11 cellular contexts compared by ENCODE assay signal in the genomic region with DNA sequence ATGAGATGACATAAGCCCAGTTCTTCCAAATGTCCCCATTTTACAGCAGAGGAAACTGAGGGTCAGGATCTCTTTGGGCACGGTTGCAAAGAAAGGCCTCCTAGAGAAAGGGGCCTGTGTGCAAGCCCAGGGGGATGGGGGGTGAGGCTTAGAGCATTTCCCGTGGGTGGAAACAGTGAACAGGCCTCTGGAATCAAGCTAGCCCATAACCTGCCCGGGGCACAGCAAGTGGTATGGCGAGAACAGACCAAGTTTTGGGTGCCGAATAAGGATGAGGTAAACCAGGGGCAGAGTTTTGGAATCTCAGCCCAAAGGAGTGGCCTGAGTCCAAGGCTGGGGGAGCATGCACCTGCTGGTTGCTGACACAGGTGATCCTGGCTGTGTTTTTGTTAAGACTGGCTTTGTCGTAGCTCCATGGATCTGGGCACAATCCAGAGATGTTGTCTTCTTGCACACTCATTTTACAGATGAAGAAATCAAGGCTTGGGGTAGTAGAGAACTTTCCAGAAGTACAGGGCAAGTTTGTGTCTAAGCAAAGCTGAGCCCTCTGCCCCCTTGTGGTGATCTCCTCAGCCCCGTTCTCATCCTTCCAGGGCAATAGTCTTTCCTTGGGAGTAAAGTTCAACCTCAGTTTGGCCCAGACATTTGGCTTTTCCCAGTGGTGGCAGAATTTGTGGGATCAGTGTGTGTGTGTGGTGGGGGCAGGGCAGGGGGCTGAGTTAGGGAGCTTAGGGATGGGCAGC. TPM values are rescaled to one million over a fixed set of nuclear protein-coding genes. Genes with fewer than 3 reads are reported as not detected.
A peak's percentile ranks its signal among the peaks of the same experiment; 100 is the strongest.
DNase-seq lines count a peak whose midpoint lies in the region; ATAC-seq and TF ChIP-seq lines count a peak whose summit lies in the region.
"Had no signal": no experiment of that assay in that cellular context is flagged by ENCODE, and none has a peak within 500 bp of the region (broad histone marks: within the 10 kb centered on the region; RNA-seq: fewer than 3 reads in every experiment).

No MANE protein-coding gene starts in this region.

- H3K9ac ChIP-seq in MM.1S (ENCODE audit: low read length): no peak overlapping the region
- H3K9ac ChIP-seq: BLaER1 treated with 17β-estradiol and CSF1 and Interleukin-3, amounts not matched to agents 10 nM and 100 nM had no signal

- peaks cover 5% of the 10 kb centered on the region; the same call in 1 of the 2 replicates for H3K27me3 ChIP-seq in MM.1S (replicated peaks; ENCODE audit: insufficient read depth, low read length)
- H3K27me3 ChIP-seq: BLaER1 treated with 17β-estradiol and CSF1 and Interleukin-3, amounts not matched to agents 10 nM and 100 nM had no signal

- no peaks in the 10 kb centered on the region for H3K9me2 ChIP-seq in MM.1S (replicated peaks; ENCODE audit: insufficient read depth, low read length)

- H3K27ac ChIP-seq in MM.1S (ENCODE audit: low read length): no peak overlapping the region

- H3K4me3 Mint-ChIP-seq in progenitor cell of endocrine pancreas (ENCODE audit: low read depth) (no peak overlapping the region), T-cell (no peak overlapping the region)
- H3K4me3 Mint-ChIP-seq: stimulated activated naive CD8-positive, alpha-beta T cell treated with anti-CD3 and anti-CD28 coated beads, Interleukin-15, Interleukin-2, amounts not matched to agents 100 ng/mL and 50 ng/mL, for 24 hours had no signal

- H3K27ac Mint-ChIP-seq in progenitor cell of endocrine pancreas (no peak overlapping the region), T-cell (no peak overlapping the region)

- H3K27me3 Mint-ChIP-seq in progenitor cell of endocrine pancreas (peaks cover 6% of the 10 kb centered on the region), T-cell (no peaks in the 10 kb centered on the region)

- no peaks in the 10 kb centered on the region for H3K36me3 ChIP-seq in MM.1S (replicated peaks; ENCODE audit: insufficient read depth, low read length)
- H3K36me3 ChIP-seq: BLaER1 treated with 17β-estradiol and CSF1 and Interleukin-3, amounts not matched to agents 10 nM and 100 nM had no signal

- H3K79me2 ChIP-seq in MM.1S (ENCODE audit: low read length): no peaks in the 10 kb centered on the region

- H3K4me2 ChIP-seq in MM.1S (ENCODE audit: low read depth, low read length): no peak overlapping the region

- H3K4me1 Mint-ChIP-seq in progenitor cell of endocrine pancreas (ENCODE audit: low read depth) (peaks cover 5% of the 10 kb centered on the region), T-cell (peaks cover 11 to 15% (median 13%) of the 10 kb centered on the region in 3 donors)

- H2AFZ ChIP-seq in MM.1S (ENCODE audit: low read length): no peak overlapping the region

- ATAC-seq in T-cell (replicated peaks in 1 of 4) (no peak), sciatic nerve (no peak)

- TF ChIP-seq CTCF in MM.1S (IDR thresholded peaks at IDR 0.05; ENCODE audit: low read length) (peak; percentile 40), progenitor cell of endocrine pancreas (IDR thresholded peaks at IDR 0.05; ENCODE audit: unreplicated experiment) (peak; percentile 31)

- no peaks in the 10 kb centered on the region for H4K20me1 ChIP-seq in MM.1S (ENCODE audit: insufficient read depth, low read length)
- H4K20me1 ChIP-seq: BLaER1 treated with 17β-estradiol and CSF1 and Interleukin-3, amounts not matched to agents 10 nM and 100 nM had no signal

- CTCF ChIA-PET in T-cell (lab: Charles Lee): no interaction called here

- no peaks in the 10 kb centered on the region for H3K9me3 Mint-ChIP-seq in progenitor cell of endocrine pancreas (ENCODE audit: low read depth)
- peaks cover 0 to 5% (median 0%) of the 10 kb centered on the region in 3 donors for H3K9me3 Mint-ChIP-seq in T-cell

- no peak overlapping the region for H3K4me3 ChIP-seq in MM.1S (ENCODE audit: low read length)
- H3K4me3 ChIP-seq: BLaER1 treated with 17β-estradiol and CSF1 and Interleukin-3, amounts not matched to agents 10 nM and 100 nM had no signal

- peak; percentile 29 for DNase-seq in activated CD4-positive, alpha-beta T cell treated with anti-CD3 and anti-CD28 coated beads for 48 hours
- DNase-seq in activated CD4-positive, alpha-beta T cell treated with anti-CD3 and anti-CD28 coated beads for 1 hour: no peak
- no peak for DNase-seq in MM.1S
- DNase-seq in ecto neural progenitor cell (ENCODE audit: low spot score): peak; percentile 43
- DNase-seq in progenitor cell of endocrine pancreas (ENCODE audit: low spot score, unreplicated experiment): no peak
- DNase-seq in NCI-H2107 (lab: John Stamatoyannopoulos, UW): no peak
- no peak for DNase-seq in T-cell
- no peak for DNase-seq in sciatic nerve (ENCODE audit: low spot score)
- DNase-seq: activated effector memory CD4-positive, alpha-beta T cell treated with anti-CD3 and anti-CD28 coated beads, Interleukin-2, amount 50 U/mL, for 16 hours had no signal

- POLR2A ChIA-PET in T-cell (lab: Charles Lee): no interaction called here

- intact Hi-C loops in sciatic nerve (cut with DNase I): no loop called here

- H3K36me3 Mint-ChIP-seq in progenitor cell of endocrine pancreas (ENCODE audit: insufficient read depth) (no peaks in the 10 kb centered on the region), T-cell (no peaks in the 10 kb centered on the region)

- H3K4me1 ChIP-seq in MM.1S (ENCODE audit: low read length): no peaks in the 10 kb centered on the region

- H3F3A ChIP-seq in MM.1S (ENCODE audit: insufficient read depth, low read length): no peaks in the 10 kb centered on the region

- no peaks in the 10 kb centered on the region for H3K9me3 ChIP-seq in MM.1S (replicated peaks; ENCODE audit: insufficient read depth, low read length)

RNA-seq across cellular contexts. Expression of a gene that starts 53.5 kb away (rescaled TPM):
- total RNA-seq in progenitor cell of endocrine pancreas (0.14 TPM in 1 of 2 replicates, not detected in the other), T-cell (under 1 TPM in 3 of 5 donors, not detected in 2; 0.22 to 0.98 (median 0.50) TPM), sciatic nerve (1.2 TPM)

Comparison
In these comparisons a context has a peak if more than half of its experiments do, and no peak if none do; other contexts are left out.
1. DNase-seq: peak in activated CD4-positive, alpha-beta T cell treated with anti-CD3 and anti-CD28 coated beads for 48 hours (single experiment) and ecto neural progenitor cell (single experiment); none in activated CD4-positive, alpha-beta T cell treated with anti-CD3 and anti-CD28 coated beads for 1 hour (single experiment), MM.1S (single experiment), progenitor cell of endocrine pancreas (single experiment), NCI-H2107 (single experiment), T-cell (0 of 34) and sciatic nerve (single experiment).